ENCODE assay signal across 1 cellular context in the genomic region with DNA sequence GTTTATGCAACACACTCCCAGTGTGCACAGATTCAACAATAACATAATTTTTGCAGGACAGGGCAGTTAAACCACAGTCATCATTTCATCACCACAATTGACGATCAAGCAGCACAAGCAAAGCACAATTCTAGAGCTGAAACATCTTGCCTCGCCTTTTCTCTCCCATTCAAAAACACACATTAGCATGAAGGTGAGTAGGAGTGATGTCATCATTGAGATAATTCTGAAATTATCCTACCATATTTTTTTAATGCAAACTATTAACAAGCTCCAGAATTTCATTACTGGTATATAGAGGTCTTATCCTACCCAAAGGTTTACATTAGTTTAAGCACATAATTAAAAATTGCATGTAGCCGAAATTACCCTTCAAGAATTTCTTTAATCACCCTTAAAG.
TF ChIP-seq lines count a peak whose summit lies in the region.

No MANE protein-coding gene starts in this region.

TF ChIP-seq in K562, 482 proteins besides CTCF, POLR2A, EP300 and RAD21:
- no peak for TF ChIP-seq ZNF589 (CRISPR knock-in tag; IDR thresholded peaks at IDR 0.05; ENCODE audit: low read depth)
- TF ChIP-seq, protein P1, sequence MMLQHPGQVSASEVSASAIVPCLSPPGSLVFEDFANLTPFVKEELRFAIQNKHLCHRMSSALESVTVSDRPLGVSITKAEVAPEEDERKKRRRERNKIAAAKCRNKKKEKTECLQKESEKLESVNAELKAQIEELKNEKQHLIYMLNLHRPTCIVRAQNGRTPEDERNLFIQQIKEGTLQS (IDR thresholded peaks at IDR 0.05): peak; percentile 35; the same call in 1 of the 2 replicates
- TF ChIP-seq, protein P1 (CRISPR knock-in tag; conservative IDR thresholded peaks at IDR 0.05): no peak
